In genomic region chr1:22952694-22953391, GRCh38 we compare ENCODE assay signal across 1 cellular context.
TF ChIP-seq lines count a peak whose summit lies in the region.

No MANE protein-coding gene starts in this region.

TF ChIP-seq in WTC11, 78 proteins besides CTCF, POLR2A, EP300 and RAD21 (continued from another document):
- TF ChIP-seq, protein P1, sequence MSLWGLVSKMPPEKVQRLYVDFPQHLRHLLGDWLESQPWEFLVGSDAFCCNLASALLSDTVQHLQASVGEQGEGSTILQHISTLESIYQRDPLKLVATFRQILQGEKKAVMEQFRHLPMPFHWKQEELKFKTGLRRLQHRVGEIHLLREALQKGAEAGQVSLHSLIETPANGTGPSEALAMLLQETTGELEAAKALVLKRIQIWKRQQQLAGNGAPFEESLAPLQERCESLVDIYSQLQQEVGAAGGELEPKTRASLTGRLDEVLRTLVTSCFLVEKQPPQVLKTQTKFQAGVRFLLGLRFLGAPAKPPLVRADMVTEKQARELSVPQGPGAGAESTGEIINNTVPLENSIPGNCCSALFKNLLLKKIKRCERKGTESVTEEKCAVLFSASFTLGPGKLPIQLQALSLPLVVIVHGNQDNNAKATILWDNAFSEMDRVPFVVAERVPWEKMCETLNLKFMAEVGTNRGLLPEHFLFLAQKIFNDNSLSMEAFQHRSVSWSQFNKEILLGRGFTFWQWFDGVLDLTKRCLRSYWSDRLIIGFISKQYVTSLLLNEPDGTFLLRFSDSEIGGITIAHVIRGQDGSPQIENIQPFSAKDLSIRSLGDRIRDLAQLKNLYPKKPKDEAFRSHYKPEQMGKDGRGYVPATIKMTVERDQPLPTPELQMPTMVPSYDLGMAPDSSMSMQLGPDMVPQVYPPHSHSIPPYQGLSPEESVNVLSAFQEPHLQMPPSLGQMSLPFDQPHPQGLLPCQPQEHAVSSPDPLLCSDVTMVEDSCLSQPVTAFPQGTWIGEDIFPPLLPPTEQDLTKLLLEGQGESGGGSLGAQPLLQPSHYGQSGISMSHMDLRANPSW (CRISPR knock-in tag; conservative IDR thresholded peaks at IDR 0.05; ENCODE audit: low read depth): 0 out of 2 replicates have a peak, but pooled peaks have one; percentile 74
TF ChIP-seq in WTC11: peak in this region for 5.
